18 cellular contexts compared by ENCODE assay signal in genomic region chr1:239250353-239251035, GRCh38.
DNase-seq lines count a peak whose midpoint lies in the region; ATAC-seq and TF ChIP-seq lines count a peak whose summit lies in the region.
"Had no signal": no experiment of that assay in that cellular context is flagged by ENCODE, and none has a peak within 500 bp of the region (broad histone marks: within the 10 kb centered on the region; RNA-seq: fewer than 3 reads in every experiment).

No MANE protein-coding gene starts in this region.

- H3K27me3 ChIP-seq in foreskin keratinocyte (no peaks in the 10 kb centered on the region), mesenchymal stem cell (ENCODE audit: control insufficient read depth in 1 of 2, insufficient read depth in 1 of 2, low read length in 2 of 2) (no peaks in the 10 kb centered on the region)
- H3K27me3 ChIP-seq: cardiac muscle cell, right lobe of liver had no signal

- H3K9ac ChIP-seq in mesenchymal stem cell (ENCODE audit: low read length) = no peak overlapping the region

- H3K4me3 ChIP-seq in mesenchymal stem cell (ENCODE audit: insufficient read depth in 1 of 2, low read depth in 1 of 2, low read length in 2 of 2) = no peak overlapping the region
- H3K4me3 ChIP-seq: cardiac muscle cell, K562, right lobe of liver had no signal

- ATAC-seq in foreskin keratinocyte = peak; percentile 44
- no peak for ATAC-seq in effector memory CD8-positive, alpha-beta T cell (replicated peaks)
- ATAC-seq: K562, left cardiac atrium, right lobe of liver, SK-N-SH treated with all-trans-retinoic acid at 6 μM for 48 hours had no signal

- no peak overlapping the region for H2BK120ac ChIP-seq in mesenchymal stem cell (ENCODE audit: low read depth, low read length)

- no peaks in the 10 kb centered on the region for H3K79me1 ChIP-seq in mesenchymal stem cell (replicated peaks; ENCODE audit: low read length, poor library complexity, severe bottlenecking)

- H2AFZ ChIP-seq in mesenchymal stem cell (ENCODE audit: low read depth, low read length) = no peak overlapping the region

- H2AK5ac ChIP-seq in mesenchymal stem cell (ENCODE audit: low read length, severe bottlenecking) = no peak overlapping the region

- DNase-seq in CD1c-positive myeloid dendritic cell (ENCODE audit: extremely low spot score) = peak; percentile 52
- DNase-seq in HT1080 (ENCODE audit: low read depth) = peak; percentile 65
- peak; percentile 58 for DNase-seq in OCI-M1 (lab: John Stamatoyannopoulos, UW)
- DNase-seq in foreskin keratinocyte = peak in 1 of 2 donors; percentile 44
- DNase-seq in mesenchymal stem cell = no peak
- DNase-seq in effector memory CD8-positive, alpha-beta T cell = no peak
- no peak for DNase-seq in iPS-NIHi7 (ENCODE audit: extremely low spot score)
- no peak for DNase-seq in 8988T
- DNase-seq: activated CD4-positive, alpha-beta T cell treated with anti-CD3 and anti-CD28 coated beads, Interleukin-2, amount 50 U/mL, for 4 hours; activated T-cell treated with anti-CD3 and anti-CD28 coated beads, Interleukin-2, amount 50 U/mL, for 24 hours; effector CD4-positive, alpha-beta T cell; left cardiac atrium; NCI-H1436 treated with DMSO at 0.1 percent for 48 hours; right lobe of liver had no signal

- TF ChIP-seq CTCF in foreskin keratinocyte (conservative IDR thresholded peaks at IDR 0.05) = no peak

- H2BK15ac ChIP-seq in mesenchymal stem cell (ENCODE audit: low read depth, poor library complexity, severe bottlenecking) = no peak overlapping the region

- no peak overlapping the region for H4K91ac ChIP-seq in mesenchymal stem cell (ENCODE audit: low read length)

- H3K27me3 Mint-ChIP-seq in effector memory CD8-positive, alpha-beta T cell = no peaks in the 10 kb centered on the region
- H3K27me3 Mint-ChIP-seq: activated T-cell treated with anti-CD3 and anti-CD28 coated beads, Interleukin-2, amount 50 U/mL, for 24 hours had no signal

- H3K4ac ChIP-seq in mesenchymal stem cell (ENCODE audit: low read depth in 1 of 2, low read length in 2 of 2) = no peak overlapping the region

- no peak overlapping the region for H2BK5ac ChIP-seq in mesenchymal stem cell (ENCODE audit: low read depth, low read length, poor library complexity, severe bottlenecking)

- peaks cover 10% of the 10 kb centered on the region for H3K9me3 ChIP-seq in mesenchymal stem cell (ENCODE audit: control insufficient read depth, low read length)
- H3K9me3 ChIP-seq: right lobe of liver had no signal

- H3K23ac ChIP-seq in mesenchymal stem cell (ENCODE audit: low read length in 2 of 2) = no peak overlapping the region

- H3K18ac ChIP-seq in mesenchymal stem cell (ENCODE audit: low read depth in 1 of 2, low read length in 2 of 2) = no peak overlapping the region

- WGBS in mesenchymal stem cell = 67% methylated on average over 4 of the region's 5 CpGs

- H3K4me3 Mint-ChIP-seq in effector memory CD8-positive, alpha-beta T cell = no peak overlapping the region
- H3K4me3 Mint-ChIP-seq: activated T-cell treated with anti-CD3 and anti-CD28 coated beads, Interleukin-2, amount 50 U/mL, for 24 hours had no signal

- no peak overlapping the region for H3K4me2 ChIP-seq in mesenchymal stem cell (ENCODE audit: low read length, poor library complexity, severe bottlenecking)

- H3K36me3 Mint-ChIP-seq in effector memory CD8-positive, alpha-beta T cell (ENCODE audit: insufficient read depth) = no peaks in the 10 kb centered on the region
- H3K36me3 Mint-ChIP-seq: activated naive CD4-positive, alpha-beta T cell treated with anti-CD3 and anti-CD28 coated beads, Interleukin-2, amount 50 U/mL, for 72 hours had no signal

- no peak overlapping the region for H3K27ac ChIP-seq in foreskin keratinocyte
- no peak overlapping the region for H3K27ac ChIP-seq in mesenchymal stem cell (ENCODE audit: low read length, poor library complexity, severe bottlenecking)
- H3K27ac ChIP-seq: cardiac muscle cell, right lobe of liver had no signal

- no peak overlapping the region for H2BK12ac ChIP-seq in mesenchymal stem cell (ENCODE audit: low read length in 2 of 2)

- no peaks in the 10 kb centered on the region for H3K36me3 ChIP-seq in mesenchymal stem cell (ENCODE audit: control insufficient read depth in 1 of 2, insufficient read depth in 2 of 2, low read depth in 1 of 2, low read length in 2 of 2)
- H3K36me3 ChIP-seq: cardiac muscle cell, right lobe of liver had no signal

- H4K8ac ChIP-seq in mesenchymal stem cell (ENCODE audit: low read length) = no peak overlapping the region

- H3K27ac Mint-ChIP-seq in effector memory CD8-positive, alpha-beta T cell = no peak overlapping the region
- H3K27ac Mint-ChIP-seq: activated naive CD4-positive, alpha-beta T cell treated with anti-CD3 and anti-CD28 coated beads, Interleukin-2, amount 50 U/mL, for 72 hours; activated T-cell treated with anti-CD3 and anti-CD28 coated beads, Interleukin-2, amount 50 U/mL, for 24 hours had no signal

- no peaks in the 10 kb centered on the region for H3K4me1 ChIP-seq in foreskin keratinocyte
- no peaks in the 10 kb centered on the region for H3K4me1 ChIP-seq in mesenchymal stem cell (ENCODE audit: control insufficient read depth, insufficient read depth, low read depth, low read length)
- H3K4me1 ChIP-seq: right lobe of liver had no signal

- no peak overlapping the region for H3K14ac ChIP-seq in mesenchymal stem cell (ENCODE audit: low read length in 2 of 2)

- no peaks in the 10 kb centered on the region for H3K4me1 Mint-ChIP-seq in effector memory CD8-positive, alpha-beta T cell (ENCODE audit: low read depth in 2 of 2)

- H3K9me3 Mint-ChIP-seq in effector memory CD8-positive, alpha-beta T cell = peaks cover 0 to 3% of the 10 kb centered on the region in 2 donors
- H3K9me3 Mint-ChIP-seq: activated T-cell treated with anti-CD3 and anti-CD28 coated beads, Interleukin-2, amount 50 U/mL, for 24 hours had no signal

Comparison
In these comparisons a context has a peak if more than half of its experiments do, and no peak if none do; other contexts are left out.
1. DNase-seq: peak in CD1c-positive myeloid dendritic cell (single experiment), HT1080 (single experiment) and OCI-M1 (single experiment); none in mesenchymal stem cell (single experiment), effector memory CD8-positive, alpha-beta T cell (0 of 3), iPS-NIHi7 (single experiment) and 8988T (single experiment).